In the genomic region with DNA sequence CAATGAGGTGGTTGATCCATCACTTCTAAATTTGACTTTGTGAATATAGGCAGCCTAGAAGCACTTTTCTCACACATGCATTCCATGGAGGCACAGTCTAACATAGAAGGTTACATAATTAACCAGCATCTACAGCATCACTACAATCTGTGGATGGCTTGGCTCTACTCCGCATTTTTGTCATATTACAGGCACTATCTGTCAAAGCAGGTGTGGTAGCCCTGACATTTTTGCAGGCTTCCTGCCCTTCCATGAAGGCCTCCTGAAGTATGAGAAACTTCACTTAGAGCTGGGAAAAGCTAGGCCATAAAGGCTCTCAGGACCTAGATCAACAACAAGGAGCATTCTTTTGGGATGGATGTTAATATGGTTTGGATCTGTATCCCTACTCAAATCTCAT, we compare ENCODE assay signal across 8 cellular contexts.
"Had no signal": no experiment of that assay in that cellular context is flagged by ENCODE, and none has a peak within 500 bp of the region (broad histone marks: within the 10 kb centered on the region; RNA-seq: fewer than 3 reads in every experiment).

No MANE protein-coding gene starts in this region.

- ATAC-seq: GM12878 had no signal

- FAIRE-seq: G401.6, GM12878, GM12891, GM12892, GM18507, GM19239 had no signal

- DNase-seq: GDM1, GF-D8 had no signal

- H3K4me3 ChIP-seq: GM12878 had no signal
